In the genomic region with DNA sequence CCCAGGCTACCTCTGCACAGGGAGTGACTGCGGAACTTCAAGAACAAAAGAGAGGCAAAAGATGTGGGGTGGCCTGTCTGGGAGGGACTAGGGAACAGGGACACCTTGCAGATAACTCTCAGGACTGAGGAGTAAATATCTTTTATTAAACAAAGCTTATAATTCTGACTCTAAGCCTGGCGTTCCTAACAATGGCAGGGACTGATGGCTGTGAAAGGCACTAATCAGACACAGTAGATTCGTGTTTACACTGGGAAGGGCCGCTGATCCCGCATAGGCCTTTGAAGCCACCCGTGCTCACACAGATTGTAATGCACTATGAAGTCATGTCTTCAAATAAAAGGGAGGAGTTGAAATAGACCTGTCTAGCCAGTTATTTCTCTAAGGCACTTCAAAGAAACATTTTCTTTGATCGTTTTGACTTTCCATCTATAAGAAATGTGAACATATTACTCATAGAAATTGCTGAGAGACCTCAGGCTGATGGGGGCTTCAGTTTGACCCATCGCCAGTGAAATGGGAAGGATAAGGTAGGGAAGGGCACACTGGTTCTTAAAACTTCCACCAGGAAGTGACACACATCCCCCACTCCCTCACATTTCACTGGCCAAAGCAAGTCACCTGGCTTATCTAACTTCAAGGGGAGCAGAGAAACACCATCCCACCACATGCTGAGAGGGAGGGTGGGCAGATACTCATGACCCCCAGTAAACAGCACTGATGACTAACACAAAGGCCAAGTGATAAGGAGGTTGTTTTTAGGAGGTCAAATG, we compare ENCODE assay signal across 13 cellular contexts.
DNase-seq lines count a peak whose midpoint lies in the region; ATAC-seq and TF ChIP-seq lines count a peak whose summit lies in the region.
"Had no signal": no experiment of that assay in that cellular context is flagged by ENCODE, and none has a peak within 500 bp of the region (broad histone marks: within the 10 kb centered on the region; RNA-seq: fewer than 3 reads in every experiment).

No MANE protein-coding gene starts in this region.

- dilution Hi-C loops in IMR-90 (cut with HindIII; ENCODE audit: low sequenced_read_pairs, unreplicated experiment): no loop called here

- no peak overlapping the region for H2BK20ac ChIP-seq in IMR-90 (ENCODE audit: low read depth, low read length)

- H3K4me3 Mint-ChIP-seq in Caco-2 (ENCODE audit: unreplicated experiment) (peak overlapping the region; percentile 13), nephron (no peak overlapping the region)
- H3K4me3 Mint-ChIP-seq: natural killer cell treated with Interleukin-12 subunit alpha and Interleukin-12 subunit beta and Interleukin-15 and Interleukin-18, amount 100 ng/mL, for 72 hours; stimulated activated memory B cell treated with anti-CD40 and anti-IgM and Interleukin-4, amounts not matched to agents 10 μg/mL and 1 μg/mL and 100 μg/mL, for 72 hours; T-cell had no signal

- no peak overlapping the region for H3K23ac ChIP-seq in IMR-90 (ENCODE audit: low read depth, low read length)

- H4K8ac ChIP-seq in IMR-90 (ENCODE audit: low read depth in 2 of 2, low read length in 2 of 2): no peak overlapping the region

- DNase-seq in Caco-2 (peak; percentile 92 to 96), IMR-90 (no peak), dermis blood vessel endothelial cell (peak; percentile 36), NCI-H128 (lab: John Stamatoyannopoulos, UW; ENCODE audit: unreplicated experiment) (no peak), AML-193 (lab: John Stamatoyannopoulos, UW) (no peak), Kasumi-1 (lab: John Stamatoyannopoulos, UW) (no peak), KBM-7 (no peak)
- DNase-seq: activated CD4-positive, alpha-beta T cell treated with anti-CD3 and anti-CD28 coated beads, Interleukin-2, amount 50 U/mL, for 4 hours; activated gamma-delta T cell treated with Interleukin-2 at 50 U/mL for 16 hours; T-cell had no signal

- H3K56ac ChIP-seq in IMR-90 (ENCODE audit: extremely low read depth, insufficient read depth, low read length): no peak overlapping the region

- H3K27me3 ChIP-seq in Caco-2 (replicated peaks; ENCODE audit: control insufficient read depth, insufficient read depth, low read length) (no peaks in the 10 kb centered on the region), IMR-90 (ENCODE audit: control insufficient read depth, insufficient read depth, low read length) (no peaks in the 10 kb centered on the region)

- H3K9me1 ChIP-seq in IMR-90 (ENCODE audit: insufficient read depth, low read length): peaks cover 3% of the 10 kb centered on the region

- peaks cover 63% of the 10 kb centered on the region for H3K4me1 Mint-ChIP-seq in Caco-2 (ENCODE audit: low read depth, unreplicated experiment)
- H3K4me1 Mint-ChIP-seq in nephron: peaks cover 8% of the 10 kb centered on the region
- H3K4me1 Mint-ChIP-seq: stimulated activated memory B cell treated with anti-CD40 and anti-IgM and Interleukin-4, amounts not matched to agents 10 μg/mL and 1 μg/mL and 100 μg/mL, for 72 hours; T-cell had no signal

- no peak overlapping the region for H3K4me2 ChIP-seq in IMR-90 (ENCODE audit: low read depth, low read length)

- intact Hi-C loops in Caco-2 (cut with micrococcal nuclease; ENCODE audit: unreplicated experiment) (loop anchor here (1.0 kb wide), 9 partner anchors 14 to 357 kb away; partner anchors contain the start of gene NUDT4), IMR-90 (cut with micrococcal nuclease) (loop anchor here (10.0 kb wide), 1 partner anchor 1084 kb away; no protein-coding TSS in a partner anchor)

- no peak overlapping the region for H4K5ac ChIP-seq in IMR-90 (ENCODE audit: low read depth, low read length)

- H2BK15ac ChIP-seq in IMR-90 (ENCODE audit: low read depth, low read length): no peak overlapping the region

- BruUV-seq in Caco-2 (replicated peaks; lab: Mats Ljungman, UMichigan): no TSS peak
- BruUV-seq in IMR-90 (replicated peaks; lab: Mats Ljungman, UMichigan): no TSS peak

- H3K9ac ChIP-seq in IMR-90 (ENCODE audit: low read depth, low read length): no peak overlapping the region

- H2BK5ac ChIP-seq in IMR-90 (ENCODE audit: low read depth, low read length, poor library complexity, severe bottlenecking): no peak overlapping the region

- H2AFZ ChIP-seq in IMR-90 (replicated peaks; ENCODE audit: low read length, poor library complexity): peak overlapping the region; percentile 13

- no peak for TF ChIP-seq POLR2A in IMR-90 (IDR thresholded peaks at IDR 0.05; ENCODE audit: low read depth, low read length)

- POLR2A ChIA-PET in Caco-2 (lab: Charles Lee) (interaction anchor here (0.8 to 1.8 kb wide), 7 partner anchors 15 to 361 kb away, joined by 3 to 10 read pairs (median 3); partner anchors contain the start of gene EEA1), IMR-90 (lab: Charles Lee; ENCODE audit: unreplicated experiment) (no interaction called here)

- H2BK120ac ChIP-seq in IMR-90 (ENCODE audit: low read depth, low read length): no peak overlapping the region

- H3K9me3 ChIP-seq in Caco-2 (no peaks in the 10 kb centered on the region), IMR-90 (ENCODE audit: control insufficient read depth, insufficient read depth, low read length) (no peaks in the 10 kb centered on the region)

- H3K36me3 Mint-ChIP-seq in Caco-2 (ENCODE audit: insufficient read depth, unreplicated experiment): peaks cover 62% of the 10 kb centered on the region
- H3K36me3 Mint-ChIP-seq in nephron (ENCODE audit: low read depth): no peaks in the 10 kb centered on the region
- H3K36me3 Mint-ChIP-seq: natural killer cell treated with Interleukin-12 subunit alpha and Interleukin-12 subunit beta and Interleukin-15 and Interleukin-18, amount 100 ng/mL, for 72 hours; T-cell had no signal

- no peak overlapping the region for H3K4ac ChIP-seq in IMR-90 (ENCODE audit: low read depth, low read length)

- H3K14ac ChIP-seq in IMR-90 (replicated peaks; ENCODE audit: low read depth, low read length): no peak overlapping the region

- ATAC-seq in IMR-90 (ENCODE audit: low read depth): no peak
- ATAC-seq: stimulated activated memory B cell treated with anti-CD40 and anti-IgM and Interleukin-4, amounts not matched to agents 10 μg/mL and 1 μg/mL and 100 μg/mL, for 72 hours had no signal

- H3K9me3 Mint-ChIP-seq in Caco-2 (ENCODE audit: unreplicated experiment): no peaks in the 10 kb centered on the region
- no peaks in the 10 kb centered on the region for H3K9me3 Mint-ChIP-seq in nephron
- H3K9me3 Mint-ChIP-seq: natural killer cell treated with Interleukin-12 subunit alpha and Interleukin-12 subunit beta and Interleukin-15 and Interleukin-18, amount 100 ng/mL, for 72 hours; stimulated activated memory B cell treated with anti-CD40 and anti-IgM and Interleukin-4, amounts not matched to agents 10 μg/mL and 1 μg/mL and 100 μg/mL, for 72 hours; T-cell had no signal

- CTCF ChIA-PET in Caco-2 (lab: Charles Lee) (interaction anchor here (1.0 to 1.7 kb wide), 6 partner anchors 22 to 360 kb away, joined by 3 to 6 read pairs (median 4); no protein-coding TSS in a partner anchor), IMR-90 (lab: Yijun Ruan, JAX) (interaction anchor here (1.1 kb wide), 1 partner anchor 400 kb away, joined by 4 read pairs; no protein-coding TSS in a partner anchor)

- H4K91ac ChIP-seq in IMR-90 (ENCODE audit: insufficient read depth, low read depth, low read length): no peak overlapping the region

- H3K27ac ChIP-seq in IMR-90 (ENCODE audit: insufficient read depth, low read length): no peak overlapping the region

- TF ChIP-seq CTCF in Caco-2 (IDR thresholded peaks at IDR 0.05; ENCODE audit: insufficient read depth in 1 of 2, low read depth in 1 of 2, low read length in 1 of 2, severe bottlenecking in 1 of 2, unreplicated experiment in 1 of 2) (no peak), IMR-90 (conservative IDR thresholded peaks at IDR 0.05; ENCODE audit: low read depth, low read length) (no peak), nephron (IDR thresholded peaks at IDR 0.05; ENCODE audit: unreplicated experiment in 3 of 3) (no peak)

- peaks cover 89% of the 10 kb centered on the region for H3K4me1 ChIP-seq in Caco-2
- H3K4me1 ChIP-seq in IMR-90 (ENCODE audit: control insufficient read depth, insufficient read depth, low read length): peaks cover 3% of the 10 kb centered on the region; the same call in 1 of the 2 replicates

- 0 out of 2 replicates have a peak overlapping the region, but pooled peaks have one; percentile 57 for H2AK5ac ChIP-seq in IMR-90 (ENCODE audit: low read depth, low read length)

- no peak overlapping the region for H3K18ac ChIP-seq in IMR-90 (ENCODE audit: low read depth, low read length)

- no peak for TF ChIP-seq RAD21 in IMR-90 (IDR thresholded peaks at IDR 0.05; ENCODE audit: low read length)

- H3K79me1 ChIP-seq in IMR-90 (ENCODE audit: low read depth in 1 of 2, low read length in 2 of 2): no peaks in the 10 kb centered on the region

- H3K4me3 ChIP-seq in Caco-2 (ENCODE audit: low read depth, low read length) (no peak overlapping the region), IMR-90 (ENCODE audit: insufficient read depth, low read depth, low read length) (no peak overlapping the region)

- peak overlapping the region; percentile 74 for H2AK9ac ChIP-seq in IMR-90 (replicated peaks; ENCODE audit: low read depth, low read length, poor library complexity)

- H3K27me3 Mint-ChIP-seq in Caco-2 (ENCODE audit: insufficient read depth, unreplicated experiment) (no peaks in the 10 kb centered on the region), nephron (ENCODE audit: low read depth) (no peaks in the 10 kb centered on the region)
- H3K27me3 Mint-ChIP-seq: stimulated activated memory B cell treated with anti-CD40 and anti-IgM and Interleukin-4, amounts not matched to agents 10 μg/mL and 1 μg/mL and 100 μg/mL, for 72 hours; T-cell had no signal

- H3K27ac Mint-ChIP-seq in Caco-2 (ENCODE audit: unreplicated experiment) (peak overlapping the region; percentile 89), nephron (peak overlapping the region; percentile 36 to 70 (median 50))
- H3K27ac Mint-ChIP-seq: natural killer cell treated with Interleukin-12 subunit alpha and Interleukin-12 subunit beta and Interleukin-15 and Interleukin-18, amount 100 ng/mL, for 72 hours; stimulated activated memory B cell treated with anti-CD40 and anti-IgM and Interleukin-4, amounts not matched to agents 10 μg/mL and 1 μg/mL and 100 μg/mL, for 72 hours; T-cell had no signal

- H4K20me1 ChIP-seq in IMR-90 (ENCODE audit: insufficient read depth, low read length): no peaks in the 10 kb centered on the region

- WGBS in IMR-90 (ENCODE audit: extremely low coverage in 2 of 2, insufficient read length in 1 of 2), 2 experiments: no CpG with 5 or more reads among the region's 8 CpGs

- H3K36me3 ChIP-seq in Caco-2 (ENCODE audit: control insufficient read depth, insufficient read depth, low read length): peaks cover 4% of the 10 kb centered on the region; the same call in 1 of the 2 replicates
- no peaks in the 10 kb centered on the region for H3K36me3 ChIP-seq in IMR-90 (ENCODE audit: control insufficient read depth, insufficient read depth, low read length)

- in situ Hi-C loops in IMR-90 (cut with MboI; ENCODE audit: low sequenced_read_pairs) (no loop called here), KBM-7 (cut with MboI; ENCODE audit: low pct_unique_long_range_greater_than_20kb, low sequenced_read_pairs) (loop anchor here (25.0 kb wide), 1 partner anchor 367 kb away; the partner anchor contains the start of gene NUDT4)

TF ChIP-seq in IMR-90, 13 proteins besides CTCF, POLR2A, EP300 and RAD21 (continues in another document):
- no peak for TF ChIP-seq MAFK (IDR thresholded peaks at IDR 0.05; ENCODE audit: low read depth, low read length)
- no peak for TF ChIP-seq CHD1 (IDR thresholded peaks at IDR 0.05; ENCODE audit: low read depth, low read length)

Comparison
In these comparisons a context has a peak if more than half of its experiments do, and no peak if none do; other contexts are left out.
1. DNase-seq: peak in Caco-2 (2 of 2) and dermis blood vessel endothelial cell (single experiment); none in IMR-90 (single experiment), NCI-H128 (single experiment), AML-193 (0 of 2), Kasumi-1 (0 of 2) and KBM-7 (single experiment).